Comparison of ENCODE assay signal across 8 cellular contexts in genomic region chr11:65857500-65858353, GRCh38. TPM values are rescaled to one million over a fixed set of nuclear protein-coding genes. Genes with fewer than 3 reads are reported as not detected.
A peak's percentile ranks its signal among the peaks of the same experiment; 100 is the strongest.
DNase-seq lines count a peak whose midpoint lies in the region; ATAC-seq and TF ChIP-seq lines count a peak whose summit lies in the region.

Gene CFL1, minus strand, starts transcription at chr11:65858180. Its CDS starts 81 bp downstream, at chr11:65858099.

- H3K27me3 ChIP-seq in osteoblast (ENCODE audit: insufficient read depth, low read length) = no peaks in the 10 kb centered on the region
- H3K27me3 ChIP-seq in testis = no peaks in the 10 kb centered on the region

- peaks cover 47% of the 10 kb centered on the region for H4K20me1 ChIP-seq in osteoblast (ENCODE audit: insufficient read depth, low read length)

- DNase-seq in GM03348 (ENCODE audit: low spot score) (peak; percentile 94), HFF-Myc (ENCODE audit: extremely low read depth, low read depth) (peak; percentile 88), NB4 (ENCODE audit: low read depth) (peak; percentile 99), SKM-1 treated with dmso at 0.1 percent for 144 hours (lab: John Stamatoyannopoulos, UW; ENCODE audit: unreplicated experiment) (peak; percentile 98), glomerular endothelial cell (ENCODE audit: extremely low read depth, low read depth, low spot score) (no peak), osteoblast (ENCODE audit: insufficient read length, low spot score, missing footprints) (peak; percentile 99), testis (peak; percentile 98)
- DNase-seq in activated naive CD4-positive, alpha-beta T cell treated with anti-CD3 and anti-CD28 coated beads, Interleukin-2, amount 50 U/mL, for 72 hours (ENCODE audit: low spot score in 2 of 2) = peak; percentile 96 to 97

- peaks cover 72% of the 10 kb centered on the region for H3K79me2 ChIP-seq in osteoblast (ENCODE audit: insufficient read depth, low read length)

- H3K27ac Mint-ChIP-seq in activated naive CD4-positive, alpha-beta T cell treated with anti-CD3 and anti-CD28 coated beads, Interleukin-2, amount 50 U/mL, for 72 hours = peak within 1 kb of the TSS; percentile 92 to 97

- peak within 1 kb of the TSS; percentile 99 for H3K4me2 ChIP-seq in osteoblast (ENCODE audit: insufficient read depth, low read length)

- H3K4me1 ChIP-seq in osteoblast (ENCODE audit: insufficient read depth, low read length) (peaks cover 45% of the 10 kb centered on the region), testis (peaks cover 13% of the 10 kb centered on the region)

- WGBS in testis, 2 donors = 1% methylated on average over 16 to 97 of the region's 121 CpGs

- H3K9me3 ChIP-seq in osteoblast (ENCODE audit: low read depth, low read length) (no peaks in the 10 kb centered on the region), testis (no peaks in the 10 kb centered on the region)

- peak; percentile 61 to 71 for ATAC-seq in activated naive CD4-positive, alpha-beta T cell treated with anti-CD3 and anti-CD28 coated beads, Interleukin-2, amount 50 U/mL, for 72 hours

- intact Hi-C loops in testis (cut with DNase I; ENCODE audit: low total_unique reads) = no loop called here

- H2AFZ ChIP-seq in osteoblast (ENCODE audit: low read length) = peak within 1 kb of the TSS; percentile 70

- TF ChIP-seq CTCF in HFF-Myc (IDR thresholded peaks at IDR 0.05; ENCODE audit: low read depth, low read length, missing control alignments) = no peak
- no peak for TF ChIP-seq CTCF in NB4 (IDR thresholded peaks at IDR 0.05; ENCODE audit: low read depth, low read length)
- TF ChIP-seq CTCF in osteoblast (IDR thresholded peaks at IDR 0.05; ENCODE audit: extremely low read depth, low read depth, low read length) = no peak
- peak in 1 of 3 experiments; percentile 0 for TF ChIP-seq CTCF in testis (IDR thresholded peaks at IDR 0.05)

- H3K36me3 ChIP-seq in osteoblast (ENCODE audit: insufficient read depth, low read length) (peaks cover 52% of the 10 kb centered on the region), testis (ENCODE audit: low read depth, missing control alignments) (no peaks in the 10 kb centered on the region)

- peaks cover 61 to 64% of the 10 kb centered on the region in 2 donors for H3K36me3 Mint-ChIP-seq in activated naive CD4-positive, alpha-beta T cell treated with anti-CD3 and anti-CD28 coated beads, Interleukin-2, amount 50 U/mL, for 72 hours

- TF ChIP-seq POLR2A in NB4 (IDR thresholded peaks at IDR 0.05; ENCODE audit: extremely low read depth, insufficient read length) (peak; percentile 99), testis (IDR thresholded peaks at IDR 0.05) (peak; percentile 85)

- H3K9me3 Mint-ChIP-seq in activated naive CD4-positive, alpha-beta T cell treated with anti-CD3 and anti-CD28 coated beads, Interleukin-2, amount 50 U/mL, for 72 hours = no peaks in the 10 kb centered on the region

- H3K27ac ChIP-seq in osteoblast (ENCODE audit: low read depth, low read length) = peak within 1 kb of the TSS; percentile 82
- peak within 1 kb of the TSS; percentile 88 to 94 for H3K27ac ChIP-seq in testis

- peak within 1 kb of the TSS; percentile 80 for H3K4me3 ChIP-seq in HFF-Myc (replicated peaks; ENCODE audit: low read depth, low read length)
- peak within 1 kb of the TSS; percentile 96 for H3K4me3 ChIP-seq in NB4 (ENCODE audit: low read depth, low read length)
- peak within 1 kb of the TSS; percentile 99 for H3K4me3 ChIP-seq in osteoblast (ENCODE audit: insufficient read depth, low read length)
- H3K4me3 ChIP-seq in testis = peak within 1 kb of the TSS; percentile 85 to 97

RNA-seq across cellular contexts. Expression of gene CFL1, which starts in this region (rescaled TPM):
- 1,000 to 10,000 TPM in 1 of 2 donors, 100 to 1,000 TPM in 1; 855 to 1,265 TPM for total RNA-seq in activated naive CD4-positive, alpha-beta T cell treated with anti-CD3 and anti-CD28 coated beads, Interleukin-2, amount 50 U/mL, for 72 hours
- total RNA-seq in glomerular endothelial cell (2,090 and 2,212 TPM in 2 replicates), osteoblast (607 and 704 TPM in 2 replicates), testis (100 to 1,000 TPM; 522 to 570 TPM)
- polyA plus RNA-seq in testis (ENCODE audit: insufficient read depth, low read depth, low replicate concordance) = 647 TPM
